1 cellular context compared by ENCODE assay signal in genomic region chr9:128394404-128395168, GRCh38.
TF ChIP-seq lines count a peak whose summit lies in the region.

No MANE protein-coding gene starts in this region.

TF ChIP-seq in SK-N-SH treated with all-trans-retinoic acid at 6 μM for 48 hours, 23 proteins besides CTCF, POLR2A, EP300 and RAD21 (continued from another document):
- no peak for TF ChIP-seq RARB (CRISPR knock-in tag; IDR thresholded peaks at IDR 0.05)
- no peak for TF ChIP-seq PATZ1 (CRISPR knock-in tag; IDR thresholded peaks at IDR 0.05; ENCODE audit: borderline replicate concordance)
- TF ChIP-seq ISL1 (CRISPR knock-in tag; IDR thresholded peaks at IDR 0.05): no peak
- no peak for TF ChIP-seq ZFP3 (CRISPR knock-in tag; IDR thresholded peaks at IDR 0.05)
- no peak for TF ChIP-seq ZNF70 (CRISPR knock-in tag; IDR thresholded peaks at IDR 0.05)
- no peak for TF ChIP-seq ARNTL (CRISPR knock-in tag; IDR thresholded peaks at IDR 0.05; ENCODE audit: borderline replicate concordance, low read depth)
TF ChIP-seq in SK-N-SH treated with all-trans-retinoic acid at 6 μM for 48 hours: peak in this region for 0.
